Comparison of ENCODE assay signal across 16 cellular contexts in genomic region chr18:23857756-23858155, GRCh38.
DNase-seq lines count a peak whose midpoint lies in the region; ATAC-seq and TF ChIP-seq lines count a peak whose summit lies in the region.
"Had no signal": no experiment of that assay in that cellular context is flagged by ENCODE, and none has a peak within 500 bp of the region (broad histone marks: within the 10 kb centered on the region; RNA-seq: fewer than 3 reads in every experiment).

No MANE protein-coding gene starts in this region.

- TF ChIP-seq CTCF in chondrocyte (IDR thresholded peaks at IDR 0.05) (no peak), mucosa of descending colon (IDR thresholded peaks at IDR 0.05) (no peak), type B pancreatic cell (conservative IDR thresholded peaks at IDR 0.05) (no peak)

- H3K4me3 Mint-ChIP-seq in chondrocyte (ENCODE audit: unreplicated experiment) = no peak overlapping the region
- H3K4me3 Mint-ChIP-seq in type B pancreatic cell = no peak overlapping the region
- H3K4me3 Mint-ChIP-seq: activated naive CD8-positive, alpha-beta T cell treated with anti-CD3 and anti-CD28 coated beads for 36 hours; T-cell had no signal

- no peaks in the 10 kb centered on the region for H3K4me1 ChIP-seq in mucosa of descending colon (ENCODE audit: low read depth)

- H3K27ac Mint-ChIP-seq in chondrocyte (ENCODE audit: unreplicated experiment) (peak overlapping the region; percentile 55), type B pancreatic cell (no peak overlapping the region)
- H3K27ac Mint-ChIP-seq: activated naive CD8-positive, alpha-beta T cell treated with anti-CD3 and anti-CD28 coated beads for 36 hours; T-cell had no signal

- ATAC-seq in mucosa of descending colon = peak; percentile 34
- no peak for ATAC-seq in GM21737 (IDR thresholded peaks at IDR 0.05; ENCODE audit: unreplicated experiment)
- ATAC-seq: activated CD4-positive, CD25-positive, alpha-beta regulatory T cell treated with anti-CD3 and anti-CD28 coated beads, Interleukin-2, amount 50 U/mL, for 24 hours; T-cell had no signal

- H3K4me1 Mint-ChIP-seq in chondrocyte (ENCODE audit: low read depth) (peaks cover 43% of the 10 kb centered on the region), type B pancreatic cell (ENCODE audit: unreplicated experiment) (peaks cover 11% of the 10 kb centered on the region)

- H3K36me3 Mint-ChIP-seq in chondrocyte (ENCODE audit: low read depth) (no peaks in the 10 kb centered on the region), type B pancreatic cell (no peaks in the 10 kb centered on the region)
- H3K36me3 Mint-ChIP-seq: T-cell had no signal

- no peaks in the 10 kb centered on the region for H3K36me3 ChIP-seq in mucosa of descending colon (ENCODE audit: low read depth)
- H3K36me3 ChIP-seq: ovary had no signal

- H3K4me3 ChIP-seq in mucosa of descending colon = no peak overlapping the region
- H3K4me3 ChIP-seq: ovary, PC-9 had no signal

- H3K27me3 Mint-ChIP-seq in chondrocyte (ENCODE audit: low read depth) (no peaks in the 10 kb centered on the region), type B pancreatic cell (peaks cover 5% of the 10 kb centered on the region)
- H3K27me3 Mint-ChIP-seq: activated naive CD8-positive, alpha-beta T cell treated with anti-CD3 and anti-CD28 coated beads for 36 hours had no signal

- peaks cover 1% of the 10 kb centered on the region for H3K9me3 Mint-ChIP-seq in chondrocyte (ENCODE audit: low read depth)
- H3K9me3 Mint-ChIP-seq in type B pancreatic cell = no peaks in the 10 kb centered on the region
- H3K9me3 Mint-ChIP-seq: T-cell had no signal

- DNase-seq in DMS53 (lab: John Stamatoyannopoulos, UW) (peak; percentile 94), NCI-H510A treated with DMSO at 0.1 percent for 48 hours (lab: John Stamatoyannopoulos, UW) (peak; percentile 59), chondrocyte (ENCODE audit: low spot score) (no peak), mucosa of descending colon (no peak), type B pancreatic cell (ENCODE audit: extremely low spot score, unreplicated experiment) (no peak), NCI-H1930 (lab: John Stamatoyannopoulos, UW) (no peak), posterior cingulate gyrus (no peak)
- DNase-seq: activated naive CD8-positive, alpha-beta T cell treated with anti-CD3 and anti-CD28 coated beads for 36 hours; cortex of kidney; DMS 273 treated with DMSO at 0.1 percent for 48 hours; midbrain; PC-9; T-cell had no signal

- intact Hi-C loops in mucosa of descending colon (cut with DNase I, micrococcal nuclease) = no loop called here
- intact Hi-C loops in posterior cingulate gyrus (cut with DNase I) = no loop called here

- no peaks in the 10 kb centered on the region for H3K9me3 ChIP-seq in mucosa of descending colon
- H3K9me3 ChIP-seq: ovary had no signal

Comparison
In these comparisons a context has a peak if more than half of its experiments do, and no peak if none do; other contexts are left out.
1. DNase-seq: peak in DMS53 (single experiment) and NCI-H510A treated with DMSO at 0.1 percent for 48 hours (single experiment); none in chondrocyte (single experiment), mucosa of descending colon (0 of 3), type B pancreatic cell (single experiment), NCI-H1930 (0 of 2) and posterior cingulate gyrus (0 of 10).